ENCODE assay signal across 7 cellular contexts in genomic region chr1:12124693-12125421, GRCh38. TPM values are rescaled to one million over a fixed set of nuclear protein-coding genes. Genes with fewer than 3 reads are reported as not detected.
DNase-seq lines count a peak whose midpoint lies in the region; ATAC-seq and TF ChIP-seq lines count a peak whose summit lies in the region.

No MANE protein-coding gene starts in this region.

- ATAC-seq in GM19463 (IDR thresholded peaks at IDR 0.05; ENCODE audit: unreplicated experiment) = no peak

- peaks cover 26% of the 10 kb centered on the region for H3K27me3 ChIP-seq in WERI-Rb-1 (ENCODE audit: insufficient read depth, low read depth, severe bottlenecking)
- peaks cover 3% of the 10 kb centered on the region for H3K27me3 ChIP-seq in mammary epithelial cell (ENCODE audit: insufficient read depth, low read length)
- peaks cover 17% of the 10 kb centered on the region for H3K27me3 ChIP-seq in kidney epithelial cell (ENCODE audit: control insufficient read depth, insufficient read depth, low read length)

- dilution Hi-C loops in mammary epithelial cell (cut with HindIII; ENCODE audit: low sequenced_read_pairs) = loop anchor here (5.0 kb wide), 1 partner anchor 67 kb away; no protein-coding TSS in a partner anchor

- H3K4me1 ChIP-seq in mammary epithelial cell (ENCODE audit: insufficient read depth, low read length) = no peaks in the 10 kb centered on the region

- H3K4me3 ChIP-seq in WERI-Rb-1 (ENCODE audit: low read depth, low read length) (no peak overlapping the region), mammary epithelial cell (replicated peaks in 1 of 3; ENCODE audit: insufficient read depth in 1 of 3, low read depth in 2 of 3, low read length in 3 of 3) (no peak overlapping the region), kidney epithelial cell (ENCODE audit: low read depth, low read length) (no peak overlapping the region)

- WGBS in mammary epithelial cell (ENCODE audit: low coverage, missing lambda C conversion rate) = 33% methylated on average over 12 of the region's 19 CpGs

- no peaks in the 10 kb centered on the region for H3K36me3 ChIP-seq in WERI-Rb-1
- no peaks in the 10 kb centered on the region for H3K36me3 ChIP-seq in mammary epithelial cell (ENCODE audit: insufficient read depth, low read length)
- H3K36me3 ChIP-seq in kidney epithelial cell (ENCODE audit: control insufficient read depth, insufficient read depth, low read length) = no peaks in the 10 kb centered on the region

- in situ Hi-C loops in mammary epithelial cell (cut with MboI; ENCODE audit: low sequenced_read_pairs in 2 of 2) = loop anchor here (5.0 kb wide), 1 partner anchor 82 kb away; no protein-coding TSS in a partner anchor

- H3K4me2 ChIP-seq in mammary epithelial cell (ENCODE audit: insufficient read depth, low read depth, low read length) = no peak overlapping the region

- peak; percentile 33 to 73 (median 65) for DNase-seq in NCI-H1417 (lab: John Stamatoyannopoulos, UW)
- peak; percentile 54 for DNase-seq in WERI-Rb-1
- DNase-seq in mammary epithelial cell = peak; percentile 41
- no peak for DNase-seq in kidney epithelial cell (ENCODE audit: low read depth)
- peak; percentile 66 to 84 for DNase-seq in stimulated activated CD4-positive, alpha-beta T cell treated with anti-CD3 and anti-CD28 coated beads, Interleukin-1b, Interleukin-23, amount 100 ng/mL, for 4 hours (ENCODE audit: low read depth in 2 of 2)

- H4K20me1 ChIP-seq in mammary epithelial cell (ENCODE audit: insufficient read depth, low read length) = no peaks in the 10 kb centered on the region

- intact Hi-C loops in mammary epithelial cell (cut with micrococcal nuclease) = loop anchor here (1.0 to 2.0 kb wide), 2 partner anchors 84 to 534 kb away; no protein-coding TSS in a partner anchor

- no peak overlapping the region for H3K27ac ChIP-seq in WERI-Rb-1
- no peak overlapping the region for H3K27ac ChIP-seq in mammary epithelial cell (ENCODE audit: insufficient read depth, low read depth, low read length)

- no peaks in the 10 kb centered on the region for H3K79me2 ChIP-seq in mammary epithelial cell (ENCODE audit: insufficient read depth, low read length)

- CTCF ChIA-PET in mammary epithelial cell (lab: Charles Lee; ENCODE audit: low non-redundant PET) = interaction anchor here (0.7 kb wide), 2 partner anchors 71 to 86 kb away, joined by 4 to 8 read pairs; no protein-coding TSS in a partner anchor

- no peak overlapping the region for H3K9ac ChIP-seq in mammary epithelial cell (ENCODE audit: insufficient read depth, low read length)

- no TSS peak for BruUV-seq in mammary epithelial cell (replicated peaks; lab: Mats Ljungman, UMichigan)

- TF ChIP-seq CTCF in GM12873 (IDR thresholded peaks at IDR 0.05; ENCODE audit: insufficient read depth, low read depth, low read length, missing control alignments) (peak; percentile 91), WERI-Rb-1 (IDR thresholded peaks at IDR 0.05; ENCODE audit: low read depth, low read length) (peak; percentile 78), mammary epithelial cell (conservative IDR thresholded peaks at IDR 0.05 in 1 of 2, IDR thresholded peaks at IDR 0.05 in 1 of 2; ENCODE audit: extremely low read depth in 1 of 2, insufficient read depth in 1 of 2, low read depth in 1 of 2, low read length in 2 of 2) (peak; percentile 94 to 95), kidney epithelial cell (IDR thresholded peaks at IDR 0.05; ENCODE audit: insufficient read depth, low read length, poor library complexity, severe bottlenecking) (peak; percentile 93)

- H2AFZ ChIP-seq in mammary epithelial cell (ENCODE audit: low read depth, low read length) = no peak overlapping the region

- H3K9me3 ChIP-seq in WERI-Rb-1 (ENCODE audit: severe bottlenecking) (no peaks in the 10 kb centered on the region), mammary epithelial cell (replicated peaks; ENCODE audit: insufficient read depth, low read length) (no peaks in the 10 kb centered on the region)

RNA-seq across cellular contexts. Expression of gene TNFRSF1B, which starts 41.9 kb away (rescaled TPM):
- total RNA-seq in mammary epithelial cell (under 1 TPM; under 0.01 to 0.09 TPM), kidney epithelial cell (0.21 and 0.27 TPM in 2 replicates)
- 0.08 TPM for polyA plus RNA-seq in mammary epithelial cell
- polyA minus RNA-seq in mammary epithelial cell = not detected
